Comparison of ENCODE assay signal across 6 cellular contexts in the genomic region with DNA sequence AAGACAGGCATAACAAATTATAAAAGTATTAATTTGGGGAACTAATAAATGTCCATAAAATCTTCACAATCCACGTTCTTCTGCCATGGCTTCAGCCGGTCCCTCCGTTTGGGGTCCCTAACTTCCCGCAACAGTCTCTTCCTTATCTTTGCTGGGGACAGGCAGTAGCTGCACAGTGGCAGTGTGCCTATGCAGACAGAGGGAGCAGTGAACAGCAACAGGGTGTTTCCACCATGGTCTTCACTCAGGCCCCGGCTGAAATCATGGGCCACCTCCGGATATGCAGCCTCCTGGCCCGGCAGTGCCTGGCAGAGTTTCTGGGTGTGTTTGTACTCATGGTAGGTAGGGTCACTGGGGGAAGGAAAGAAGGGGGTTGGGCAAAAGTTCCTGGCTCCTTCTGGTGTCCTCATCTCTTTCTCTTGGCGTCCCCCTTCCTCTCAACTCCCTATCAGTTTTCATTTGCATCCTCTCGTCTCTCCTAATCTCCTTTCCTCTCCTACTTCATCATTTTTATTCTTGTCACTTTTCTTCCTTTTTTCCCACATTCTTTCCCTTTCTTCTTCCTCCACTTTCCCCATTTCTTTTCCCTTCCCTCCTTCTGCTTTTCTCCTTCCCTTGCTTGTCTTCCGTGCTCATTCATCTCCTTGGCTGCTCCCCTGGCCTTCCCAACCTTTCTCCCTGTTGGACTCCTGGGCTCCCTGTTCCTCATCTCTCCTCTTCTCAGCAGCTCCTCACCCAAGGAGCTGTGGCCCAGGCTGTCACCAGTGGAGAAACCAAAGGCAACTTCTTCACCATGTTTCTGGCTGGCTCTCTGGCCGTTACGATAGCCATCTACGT. TPM values are rescaled to one million over a fixed set of nuclear protein-coding genes. Genes with fewer than 3 reads are reported as not detected.
"Had no signal": no experiment of that assay in that cellular context is flagged by ENCODE, and none has a peak within 500 bp of the region (broad histone marks: within the 10 kb centered on the region; RNA-seq: fewer than 3 reads in every experiment).

No MANE protein-coding gene starts in this region.

RNA-seq across cellular contexts. Expression of a gene that starts 8.4 kb away (rescaled TPM):
- total RNA-seq: M059J, PC-9, Right ventricle myocardium inferior, RPMI7951, SJCRH30, SK-MEL-5 had no signal
